In the genomic region with DNA sequence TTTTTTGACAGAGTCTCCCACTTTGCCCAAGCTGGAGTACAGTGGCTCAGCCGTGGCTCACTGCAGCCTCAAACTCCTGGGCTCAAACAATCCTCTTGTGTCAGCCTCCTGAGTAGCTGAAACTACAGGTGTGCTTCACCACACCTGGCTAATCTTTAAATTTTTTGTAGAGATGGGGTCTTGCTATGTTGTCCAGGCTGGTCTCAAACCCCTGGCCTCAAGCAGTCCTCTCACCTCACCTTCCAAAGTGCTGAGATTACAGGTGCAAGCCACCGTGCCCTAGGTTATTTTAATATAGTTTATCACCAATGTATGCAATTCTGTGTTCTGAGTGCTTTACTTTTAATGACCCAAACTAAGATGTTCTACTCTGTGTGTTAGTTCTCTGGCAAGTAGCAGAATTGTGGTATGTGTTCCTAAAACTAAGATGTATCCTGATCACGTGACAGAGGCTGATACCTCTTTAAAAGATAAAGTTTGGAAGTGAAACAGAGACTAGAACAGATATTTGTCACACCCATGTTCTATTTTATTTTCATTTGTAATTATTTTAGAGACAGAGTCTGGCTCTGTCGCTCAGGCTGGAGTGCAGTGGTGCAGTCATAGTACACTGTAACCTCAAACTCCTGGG, we compare ENCODE assay signal across 1 cellular context.
A peak's percentile ranks its signal among the peaks of the same experiment; 100 is the strongest.
TF ChIP-seq lines count a peak whose summit lies in the region.

No MANE protein-coding gene starts in this region.

TF ChIP-seq in K562, 482 proteins besides CTCF, POLR2A, EP300 and RAD21 (continued from another document):
- TF ChIP-seq, protein P1, sequence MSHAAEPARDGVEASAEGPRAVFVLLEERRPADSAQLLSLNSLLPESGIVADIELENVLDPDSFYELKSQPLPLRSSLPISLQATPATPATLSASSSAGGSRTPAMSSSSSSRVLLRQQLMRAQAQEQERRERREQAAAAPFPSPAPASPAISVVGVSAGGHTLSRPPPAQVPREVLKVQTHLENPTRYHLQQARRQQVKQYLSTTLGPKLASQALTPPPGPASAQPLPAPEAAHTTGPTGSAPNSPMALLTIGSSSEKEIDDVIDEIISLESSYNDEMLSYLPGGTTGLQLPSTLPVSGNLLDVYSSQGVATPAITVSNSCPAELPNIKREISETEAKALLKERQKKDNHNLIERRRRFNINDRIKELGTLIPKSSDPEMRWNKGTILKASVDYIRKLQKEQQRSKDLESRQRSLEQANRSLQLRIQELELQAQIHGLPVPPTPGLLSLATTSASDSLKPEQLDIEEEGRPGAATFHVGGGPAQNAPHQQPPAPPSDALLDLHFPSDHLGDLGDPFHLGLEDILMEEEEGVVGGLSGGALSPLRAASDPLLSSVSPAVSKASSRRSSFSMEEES (CRISPR knock-in tag; IDR thresholded peaks at IDR 0.05): peak; percentile 59
- TF ChIP-seq ZFX (CRISPR knock-in tag; IDR thresholded peaks at IDR 0.05) (no peak), ZKSCAN3 (CRISPR knock-in tag; IDR thresholded peaks at IDR 0.05) (no peak), UBTF (IDR thresholded peaks at IDR 0.05; ENCODE audit: borderline replicate concordance in 1 of 2, low read depth in 2 of 2, low read length in 2 of 2) (no peak), ZSCAN29 (IDR thresholded peaks at IDR 0.05) (no peak), HDAC1 (IDR thresholded peaks at IDR 0.05) (no peak), EZH2 (IDR thresholded peaks at IDR 0.05; ENCODE audit: borderline replicate concordance, low read depth, low read length) (no peak), ZNF121 (CRISPR knock-in tag; conservative IDR thresholded peaks at IDR 0.05) (peak; percentile 88)
- TF ChIP-seq, protein P2, sequence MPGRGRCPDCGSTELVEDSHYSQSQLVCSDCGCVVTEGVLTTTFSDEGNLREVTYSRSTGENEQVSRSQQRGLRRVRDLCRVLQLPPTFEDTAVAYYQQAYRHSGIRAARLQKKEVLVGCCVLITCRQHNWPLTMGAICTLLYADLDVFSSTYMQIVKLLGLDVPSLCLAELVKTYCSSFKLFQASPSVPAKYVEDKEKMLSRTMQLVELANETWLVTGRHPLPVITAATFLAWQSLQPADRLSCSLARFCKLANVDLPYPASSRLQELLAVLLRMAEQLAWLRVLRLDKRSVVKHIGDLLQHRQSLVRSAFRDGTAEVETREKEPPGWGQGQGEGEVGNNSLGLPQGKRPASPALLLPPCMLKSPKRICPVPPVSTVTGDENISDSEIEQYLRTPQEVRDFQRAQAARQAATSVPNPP (IDR thresholded peaks at IDR 0.05; ENCODE audit: borderline replicate concordance, insufficient read depth, insufficient read length): no peak
